ENCODE assay signal across 1 cellular context in genomic region chr1:201068976-201069375, GRCh38.
TF ChIP-seq lines count a peak whose summit lies in the region.

No MANE protein-coding gene starts in this region.

TF ChIP-seq in GM23338, 12 proteins besides CTCF, POLR2A, EP300 and RAD21:
- TF ChIP-seq, protein P1, sequence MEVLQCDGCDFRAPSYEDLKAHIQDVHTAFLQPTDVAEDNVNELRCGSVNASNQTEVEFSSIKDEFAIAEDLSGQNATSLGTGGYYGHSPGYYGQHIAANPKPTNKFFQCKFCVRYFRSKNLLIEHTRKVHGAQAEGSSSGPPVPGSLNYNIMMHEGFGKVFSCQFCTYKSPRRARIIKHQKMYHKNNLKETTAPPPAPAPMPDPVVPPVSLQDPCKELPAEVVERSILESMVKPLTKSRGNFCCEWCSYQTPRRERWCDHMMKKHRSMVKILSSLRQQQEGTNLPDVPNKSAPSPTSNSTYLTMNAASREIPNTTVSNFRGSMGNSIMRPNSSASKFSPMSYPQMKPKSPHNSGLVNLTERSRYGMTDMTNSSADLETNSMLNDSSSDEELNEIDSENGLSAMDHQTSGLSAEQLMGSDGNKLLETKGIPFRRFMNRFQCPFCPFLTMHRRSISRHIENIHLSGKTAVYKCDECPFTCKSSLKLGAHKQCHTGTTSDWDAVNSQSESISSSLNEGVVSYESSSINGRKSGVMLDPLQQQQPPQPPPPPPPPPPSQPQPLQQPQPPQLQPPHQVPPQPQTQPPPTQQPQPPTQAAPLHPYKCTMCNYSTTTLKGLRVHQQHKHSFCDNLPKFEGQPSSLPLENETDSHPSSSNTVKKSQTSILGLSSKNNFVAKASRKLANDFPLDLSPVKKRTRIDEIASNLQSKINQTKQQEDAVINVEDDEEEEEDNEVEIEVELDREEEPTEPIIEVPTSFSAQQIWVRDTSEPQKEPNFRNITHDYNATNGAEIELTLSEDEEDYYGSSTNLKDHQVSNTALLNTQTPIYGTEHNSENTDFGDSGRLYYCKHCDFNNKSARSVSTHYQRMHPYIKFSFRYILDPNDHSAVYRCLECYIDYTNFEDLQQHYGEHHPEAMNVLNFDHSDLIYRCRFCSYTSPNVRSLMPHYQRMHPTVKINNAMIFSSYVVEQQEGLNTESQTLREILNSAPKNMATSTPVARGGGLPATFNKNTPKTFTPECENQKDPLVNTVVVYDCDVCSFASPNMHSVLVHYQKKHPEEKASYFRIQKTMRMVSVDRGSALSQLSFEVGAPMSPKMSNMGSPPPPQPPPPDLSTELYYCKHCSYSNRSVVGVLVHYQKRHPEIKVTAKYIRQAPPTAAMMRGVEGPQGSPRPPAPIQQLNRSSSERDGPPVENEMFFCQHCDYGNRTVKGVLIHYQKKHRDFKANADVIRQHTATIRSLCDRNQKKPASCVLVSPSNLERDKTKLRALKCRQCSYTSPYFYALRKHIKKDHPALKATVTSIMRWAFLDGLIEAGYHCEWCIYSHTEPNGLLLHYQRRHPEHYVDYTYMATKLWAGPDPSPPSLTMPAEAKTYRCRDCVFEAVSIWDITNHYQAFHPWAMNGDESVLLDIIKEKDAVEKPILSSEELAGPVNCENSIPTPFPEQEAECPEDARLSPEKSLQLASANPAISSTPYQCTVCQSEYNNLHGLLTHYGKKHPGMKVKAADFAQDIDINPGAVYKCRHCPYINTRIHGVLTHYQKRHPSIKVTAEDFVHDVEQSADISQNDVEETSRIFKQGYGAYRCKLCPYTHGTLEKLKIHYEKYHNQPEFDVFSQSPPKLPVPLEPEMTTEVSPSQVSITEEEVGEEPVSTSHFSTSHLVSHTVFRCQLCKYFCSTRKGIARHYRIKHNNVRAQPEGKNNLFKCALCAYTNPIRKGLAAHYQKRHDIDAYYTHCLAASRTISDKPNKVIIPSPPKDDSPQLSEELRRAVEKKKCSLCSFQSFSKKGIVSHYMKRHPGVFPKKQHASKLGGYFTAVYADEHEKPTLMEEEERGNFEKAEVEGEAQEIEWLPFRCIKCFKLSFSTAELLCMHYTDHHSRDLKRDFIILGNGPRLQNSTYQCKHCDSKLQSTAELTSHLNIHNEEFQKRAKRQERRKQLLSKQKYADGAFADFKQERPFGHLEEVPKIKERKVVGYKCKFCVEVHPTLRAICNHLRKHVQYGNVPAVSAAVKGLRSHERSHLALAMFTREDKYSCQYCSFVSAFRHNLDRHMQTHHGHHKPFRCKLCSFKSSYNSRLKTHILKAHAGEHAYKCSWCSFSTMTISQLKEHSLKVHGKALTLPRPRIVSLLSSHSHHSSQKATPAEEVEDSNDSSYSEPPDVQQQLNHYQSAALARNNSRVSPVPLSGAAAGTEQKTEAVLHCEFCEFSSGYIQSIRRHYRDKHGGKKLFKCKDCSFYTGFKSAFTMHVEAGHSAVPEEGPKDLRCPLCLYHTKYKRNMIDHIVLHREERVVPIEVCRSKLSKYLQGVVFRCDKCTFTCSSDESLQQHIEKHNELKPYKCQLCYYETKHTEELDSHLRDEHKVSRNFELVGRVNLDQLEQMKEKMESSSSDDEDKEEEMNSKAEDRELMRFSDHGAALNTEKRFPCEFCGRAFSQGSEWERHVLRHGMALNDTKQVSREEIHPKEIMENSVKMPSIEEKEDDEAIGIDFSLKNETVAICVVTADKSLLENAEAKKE (CRISPR knock-in tag; IDR thresholded peaks at IDR 0.05) = no peak
- TF ChIP-seq POLR2AphosphoS5 (IDR thresholded peaks at IDR 0.05; ENCODE audit: low read depth) (no peak), STAT1 (IDR thresholded peaks at IDR 0.05; ENCODE audit: unreplicated experiment) (no peak), ZNF331 (CRISPR knock-in tag; IDR thresholded peaks at IDR 0.05; ENCODE audit: low read depth) (no peak), ZNF114 (CRISPR knock-in tag; IDR thresholded peaks at IDR 0.05) (no peak), EZH2 (IDR thresholded peaks at IDR 0.05; ENCODE audit: low read depth, unreplicated experiment) (no peak), JUNB (IDR thresholded peaks at IDR 0.05; ENCODE audit: unreplicated experiment) (no peak), CREB1 (CRISPR knock-in tag; IDR thresholded peaks at IDR 0.05; ENCODE audit: low read depth) (no peak), EZH2phosphoT487 (IDR thresholded peaks at IDR 0.05; ENCODE audit: unreplicated experiment) (no peak), NANOG (IDR thresholded peaks at IDR 0.05; ENCODE audit: borderline replicate concordance) (no peak), ETS1 (IDR thresholded peaks at IDR 0.05) (no peak)
- TF ChIP-seq, protein P2, sequence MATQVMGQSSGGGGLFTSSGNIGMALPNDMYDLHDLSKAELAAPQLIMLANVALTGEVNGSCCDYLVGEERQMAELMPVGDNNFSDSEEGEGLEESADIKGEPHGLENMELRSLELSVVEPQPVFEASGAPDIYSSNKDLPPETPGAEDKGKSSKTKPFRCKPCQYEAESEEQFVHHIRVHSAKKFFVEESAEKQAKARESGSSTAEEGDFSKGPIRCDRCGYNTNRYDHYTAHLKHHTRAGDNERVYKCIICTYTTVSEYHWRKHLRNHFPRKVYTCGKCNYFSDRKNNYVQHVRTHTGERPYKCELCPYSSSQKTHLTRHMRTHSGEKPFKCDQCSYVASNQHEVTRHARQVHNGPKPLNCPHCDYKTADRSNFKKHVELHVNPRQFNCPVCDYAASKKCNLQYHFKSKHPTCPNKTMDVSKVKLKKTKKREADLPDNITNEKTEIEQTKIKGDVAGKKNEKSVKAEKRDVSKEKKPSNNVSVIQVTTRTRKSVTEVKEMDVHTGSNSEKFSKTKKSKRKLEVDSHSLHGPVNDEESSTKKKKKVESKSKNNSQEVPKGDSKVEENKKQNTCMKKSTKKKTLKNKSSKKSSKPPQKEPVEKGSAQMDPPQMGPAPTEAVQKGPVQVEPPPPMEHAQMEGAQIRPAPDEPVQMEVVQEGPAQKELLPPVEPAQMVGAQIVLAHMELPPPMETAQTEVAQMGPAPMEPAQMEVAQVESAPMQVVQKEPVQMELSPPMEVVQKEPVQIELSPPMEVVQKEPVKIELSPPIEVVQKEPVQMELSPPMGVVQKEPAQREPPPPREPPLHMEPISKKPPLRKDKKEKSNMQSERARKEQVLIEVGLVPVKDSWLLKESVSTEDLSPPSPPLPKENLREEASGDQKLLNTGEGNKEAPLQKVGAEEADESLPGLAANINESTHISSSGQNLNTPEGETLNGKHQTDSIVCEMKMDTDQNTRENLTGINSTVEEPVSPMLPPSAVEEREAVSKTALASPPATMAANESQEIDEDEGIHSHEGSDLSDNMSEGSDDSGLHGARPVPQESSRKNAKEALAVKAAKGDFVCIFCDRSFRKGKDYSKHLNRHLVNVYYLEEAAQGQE (IDR thresholded peaks at IDR 0.05; ENCODE audit: unreplicated experiment) = no peak
